In genomic region chr11:126189109-126189929, GRCh38 we compare ENCODE assay signal across 1 cellular context.
TF ChIP-seq lines count a peak whose summit lies in the region.

No MANE protein-coding gene starts in this region.

TF ChIP-seq in GM12878, 131 proteins besides CTCF, POLR2A, EP300 and RAD21 (continued from another document):
- TF ChIP-seq RELB (IDR thresholded peaks at IDR 0.05; ENCODE audit: low read depth) (no peak), MXI1 (IDR thresholded peaks at IDR 0.05; ENCODE audit: low read depth, low read length) (no peak), SKIL (IDR thresholded peaks at IDR 0.05; ENCODE audit: low read depth, poor library complexity, severe bottlenecking) (no peak), DPF2 (IDR thresholded peaks at IDR 0.05) (0 out of 2 replicates have a peak, but pooled peaks have one; percentile 14), TCF12 (IDR thresholded peaks at IDR 0.05; ENCODE audit: low read depth, low read length) (peak; percentile 100), SP1 (IDR thresholded peaks at IDR 0.05; ENCODE audit: low read depth, low read length) (peak; percentile 31), ETV6 (conservative IDR thresholded peaks at IDR 0.05 in 1 of 2, IDR thresholded peaks at IDR 0.05 in 1 of 2; ENCODE audit: borderline replicate concordance in 1 of 2, low read depth in 1 of 2) (peak in 1 of 2 experiments; percentile 5; a peak in 1 of 4 replicates), NR2F1 (conservative IDR thresholded peaks at IDR 0.05) (0 out of 2 replicates have a peak, but pooled peaks have one; percentile 30), CBFB (IDR thresholded peaks at IDR 0.05; ENCODE audit: low read depth) (peak; percentile 86), ZNF274 (IDR thresholded peaks at IDR 0.05; ENCODE audit: insufficient read depth, insufficient read length) (no peak), PML (IDR thresholded peaks at IDR 0.05; ENCODE audit: low read length) (no peak), PAX5 (IDR thresholded peaks at IDR 0.05; ENCODE audit: borderline replicate concordance, low read depth, low read length) (peak; percentile 69; the same call in 1 of the 2 replicates), E2F8 (IDR thresholded peaks at IDR 0.05; ENCODE audit: low read depth, partially characterized antibody) (no peak), TCF3 (IDR thresholded peaks at IDR 0.05; ENCODE audit: borderline replicate concordance, insufficient read depth, low read depth, low read length) (peak; percentile 100), ATF2 (IDR thresholded peaks at IDR 0.05; ENCODE audit: low read length) (peak; percentile 68; the same call in 1 of the 2 replicates), PRDM15 (CRISPR knock-in tag; IDR thresholded peaks at IDR 0.05) (no peak), NRF1 (conservative IDR thresholded peaks at IDR 0.05; ENCODE audit: low read depth, low read length) (no peak), ZNF592 (IDR thresholded peaks at IDR 0.05) (no peak), IKZF1 (conservative IDR thresholded peaks at IDR 0.05) (peak; percentile 58; the same call in 1 of the 2 replicates), ASH2L (IDR thresholded peaks at IDR 0.05; ENCODE audit: borderline replicate concordance, low read depth) (no peak), SUZ12 (IDR thresholded peaks at IDR 0.05; ENCODE audit: unreplicated experiment) (no peak), CHD1 (IDR thresholded peaks at IDR 0.05; ENCODE audit: low read depth, low read length) (no peak), BCL11A (IDR thresholded peaks at IDR 0.05; ENCODE audit: low read depth, low read length) (peak; percentile 72; the same call in 1 of the 2 replicates), ZBTB40 (IDR thresholded peaks at IDR 0.05; ENCODE audit: borderline replicate concordance) (no peak), ZBTB11 (CRISPR knock-in tag; IDR thresholded peaks at IDR 0.05) (no peak), SMAD1 (IDR thresholded peaks at IDR 0.05; ENCODE audit: low read depth, partially characterized antibody) (no peak), JUNB (IDR thresholded peaks at IDR 0.05) (peak; percentile 69), HDGF (IDR thresholded peaks at IDR 0.05) (no peak)
